ENCODE assay signal across 8 cellular contexts in the genomic region with DNA sequence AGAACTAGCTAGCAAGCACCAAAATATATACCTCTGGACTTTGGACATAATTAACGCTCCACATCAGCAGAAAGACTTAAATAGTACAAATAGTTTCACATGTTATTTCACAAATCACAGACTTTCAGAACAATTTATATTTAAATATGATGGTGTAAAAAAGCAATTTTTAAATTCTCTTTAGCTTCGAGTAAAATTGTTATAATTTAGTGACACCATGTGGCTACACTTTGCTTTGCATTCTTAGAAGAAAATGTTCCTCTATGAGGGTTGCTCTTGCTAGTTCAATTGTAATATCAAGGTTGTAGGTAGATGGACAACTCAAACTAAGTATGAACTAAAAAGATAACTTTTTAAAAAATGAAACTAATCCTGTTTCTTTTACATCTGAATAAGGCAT.
DNase-seq lines count a peak whose midpoint lies in the region; TF ChIP-seq lines count a peak whose summit lies in the region.

No MANE protein-coding gene starts in this region.

- no peak overlapping the region for H3K27ac ChIP-seq in coronary artery

- peaks cover 16% of the 10 kb centered on the region for H3K4me1 Mint-ChIP-seq in mesothelial cell of epicardium

- H3K27me3 Mint-ChIP-seq in mesothelial cell of epicardium (ENCODE audit: low read depth), result no peaks in the 10 kb centered on the region

- TF ChIP-seq CTCF in mesothelial cell of epicardium (IDR thresholded peaks at IDR 0.05; ENCODE audit: unreplicated experiment) (peak; percentile 22), coronary artery (IDR thresholded peaks at IDR 0.05) (no peak)

- peak; percentile 32 for TF ChIP-seq RAD21 in Ishikawa (IDR thresholded peaks at IDR 0.05; ENCODE audit: low read depth)

- H3K9me3 Mint-ChIP-seq in mesothelial cell of epicardium, result peaks cover 5% of the 10 kb centered on the region

- TF ChIP-seq EP300 in Ishikawa (IDR thresholded peaks at IDR 0.05; ENCODE audit: borderline replicate concordance), result no peak

- no peak overlapping the region for H3K4me3 Mint-ChIP-seq in mesothelial cell of epicardium

- H3K27ac Mint-ChIP-seq in mesothelial cell of epicardium, result no peak overlapping the region

- H3K4me3 ChIP-seq in coronary artery, result no peak overlapping the region

- H3K36me3 Mint-ChIP-seq in mesothelial cell of epicardium, result peaks cover 4% of the 10 kb centered on the region

- peak; percentile 16 for DNase-seq in DMS114 treated with DMSO at 0.1 percent for 48 hours (lab: John Stamatoyannopoulos, UW; ENCODE audit: unreplicated experiment)
- peak; percentile 42 for DNase-seq in astrocyte of the hippocampus (ENCODE audit: low read depth, low spot score)
- no peak for DNase-seq in mesothelial cell of epicardium (ENCODE audit: low spot score in 2 of 2, unreplicated experiment in 2 of 2)
- DNase-seq in OCI-M2 (lab: John Stamatoyannopoulos, UW; ENCODE audit: unreplicated experiment), result no peak
- DNase-seq in coronary artery (ENCODE audit: low spot score), result no peak
- DNase-seq in activated naive CD4-positive, alpha-beta T cell (lab: John Stamatoyannopoulos, UW), result no peak
- DNase-seq in T1000 (lab: John Stamatoyannopoulos, UW), result no peak

TF ChIP-seq in Ishikawa, 13 proteins besides CTCF, POLR2A, EP300 and RAD21:
- TF ChIP-seq, protein P1, sequence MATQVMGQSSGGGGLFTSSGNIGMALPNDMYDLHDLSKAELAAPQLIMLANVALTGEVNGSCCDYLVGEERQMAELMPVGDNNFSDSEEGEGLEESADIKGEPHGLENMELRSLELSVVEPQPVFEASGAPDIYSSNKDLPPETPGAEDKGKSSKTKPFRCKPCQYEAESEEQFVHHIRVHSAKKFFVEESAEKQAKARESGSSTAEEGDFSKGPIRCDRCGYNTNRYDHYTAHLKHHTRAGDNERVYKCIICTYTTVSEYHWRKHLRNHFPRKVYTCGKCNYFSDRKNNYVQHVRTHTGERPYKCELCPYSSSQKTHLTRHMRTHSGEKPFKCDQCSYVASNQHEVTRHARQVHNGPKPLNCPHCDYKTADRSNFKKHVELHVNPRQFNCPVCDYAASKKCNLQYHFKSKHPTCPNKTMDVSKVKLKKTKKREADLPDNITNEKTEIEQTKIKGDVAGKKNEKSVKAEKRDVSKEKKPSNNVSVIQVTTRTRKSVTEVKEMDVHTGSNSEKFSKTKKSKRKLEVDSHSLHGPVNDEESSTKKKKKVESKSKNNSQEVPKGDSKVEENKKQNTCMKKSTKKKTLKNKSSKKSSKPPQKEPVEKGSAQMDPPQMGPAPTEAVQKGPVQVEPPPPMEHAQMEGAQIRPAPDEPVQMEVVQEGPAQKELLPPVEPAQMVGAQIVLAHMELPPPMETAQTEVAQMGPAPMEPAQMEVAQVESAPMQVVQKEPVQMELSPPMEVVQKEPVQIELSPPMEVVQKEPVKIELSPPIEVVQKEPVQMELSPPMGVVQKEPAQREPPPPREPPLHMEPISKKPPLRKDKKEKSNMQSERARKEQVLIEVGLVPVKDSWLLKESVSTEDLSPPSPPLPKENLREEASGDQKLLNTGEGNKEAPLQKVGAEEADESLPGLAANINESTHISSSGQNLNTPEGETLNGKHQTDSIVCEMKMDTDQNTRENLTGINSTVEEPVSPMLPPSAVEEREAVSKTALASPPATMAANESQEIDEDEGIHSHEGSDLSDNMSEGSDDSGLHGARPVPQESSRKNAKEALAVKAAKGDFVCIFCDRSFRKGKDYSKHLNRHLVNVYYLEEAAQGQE (IDR thresholded peaks at IDR 0.05; ENCODE audit: low read depth), result no peak
- TF ChIP-seq ZBTB7A (IDR thresholded peaks at IDR 0.05; ENCODE audit: low read depth) (no peak), TAF1 (IDR thresholded peaks at IDR 0.05; ENCODE audit: low read depth) (no peak), YY1 (IDR thresholded peaks at IDR 0.05; ENCODE audit: low read depth) (no peak), EGR1 (IDR thresholded peaks at IDR 0.05) (no peak), CEBPB (IDR thresholded peaks at IDR 0.05) (no peak)
- TF ChIP-seq, protein P2, sequence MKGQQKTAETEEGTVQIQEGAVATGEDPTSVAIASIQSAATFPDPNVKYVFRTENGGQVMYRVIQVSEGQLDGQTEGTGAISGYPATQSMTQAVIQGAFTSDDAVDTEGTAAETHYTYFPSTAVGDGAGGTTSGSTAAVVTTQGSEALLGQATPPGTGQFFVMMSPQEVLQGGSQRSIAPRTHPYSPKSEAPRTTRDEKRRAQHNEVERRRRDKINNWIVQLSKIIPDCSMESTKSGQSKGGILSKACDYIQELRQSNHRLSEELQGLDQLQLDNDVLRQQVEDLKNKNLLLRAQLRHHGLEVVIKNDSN (IDR thresholded peaks at IDR 0.05), result no peak

Comparison
In these comparisons a context has a peak if more than half of its experiments do, and no peak if none do; other contexts are left out.
1. DNase-seq: peak in DMS114 treated with DMSO at 0.1 percent for 48 hours (single experiment) and astrocyte of the hippocampus (single experiment); none in mesothelial cell of epicardium (0 of 2), OCI-M2 (single experiment), coronary artery (single experiment), activated naive CD4-positive, alpha-beta T cell (0 of 4) and T1000 (single experiment).